Comparison of ENCODE assay signal across 9 cellular contexts in the genomic region with DNA sequence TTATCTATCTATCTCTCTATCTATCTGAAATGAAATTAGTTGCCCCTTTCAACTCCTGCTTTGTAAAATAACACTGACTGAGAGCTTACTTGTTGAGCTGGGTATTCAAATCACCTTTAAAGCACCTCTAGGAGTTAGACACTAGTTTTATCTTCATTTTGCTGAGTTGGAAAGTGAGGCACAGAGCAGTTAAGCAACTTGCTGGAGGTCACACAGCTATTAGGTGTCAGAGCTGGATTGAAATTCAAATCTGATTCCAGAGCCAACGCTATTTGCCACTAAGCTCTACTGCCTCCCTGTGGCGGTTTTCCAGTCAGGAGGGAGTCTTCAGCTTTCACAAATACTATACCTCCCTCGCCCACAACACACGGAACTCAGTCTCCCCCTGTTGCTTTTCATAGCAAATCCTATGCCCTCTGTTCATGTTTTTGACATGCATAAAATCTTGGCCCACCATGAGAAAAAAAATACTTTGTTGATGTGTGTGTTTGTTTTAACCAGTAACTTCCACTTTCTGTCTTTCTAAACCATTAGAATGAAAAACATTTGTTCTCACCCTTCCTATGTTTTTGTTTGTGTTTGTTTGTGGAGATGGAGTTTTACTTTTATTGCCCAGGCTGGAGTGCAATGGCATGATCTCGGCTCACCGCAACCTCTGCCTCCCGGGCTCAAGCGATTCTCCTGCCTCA.
DNase-seq lines count a peak whose midpoint lies in the region; ATAC-seq and TF ChIP-seq lines count a peak whose summit lies in the region.
"Had no signal": no experiment of that assay in that cellular context is flagged by ENCODE, and none has a peak within 500 bp of the region (broad histone marks: within the 10 kb centered on the region; RNA-seq: fewer than 3 reads in every experiment).

No MANE protein-coding gene starts in this region.

- H2AFZ ChIP-seq in KMS-11 (ENCODE audit: low read depth): no peak overlapping the region

- H3K4me3 ChIP-seq in Caco-2 (ENCODE audit: low read depth, low read length) (no peak overlapping the region), KMS-11 (IDR thresholded peaks at IDR 0.05; ENCODE audit: insufficient read depth, low read depth, low read length) (no peak overlapping the region)

- H3K4me1 Mint-ChIP-seq in Caco-2 (ENCODE audit: low read depth, unreplicated experiment): no peaks in the 10 kb centered on the region
- peaks cover 7% of the 10 kb centered on the region for H3K4me1 Mint-ChIP-seq in activated B cell treated with CpG ODN at 0.5 μM for 24 hours
- peaks cover 15% of the 10 kb centered on the region for H3K4me1 Mint-ChIP-seq in neural crest cell

- intact Hi-C loops in Caco-2 (cut with micrococcal nuclease; ENCODE audit: unreplicated experiment) (no loop called here), activated B cell treated with CpG ODN at 0.5 μM for 24 hours (cut with micrococcal nuclease) (loop anchor here (2.0 kb wide), 1 partner anchor 316 kb away; no protein-coding TSS in a partner anchor)

- H3K4me2 ChIP-seq in KMS-11: no peak overlapping the region

- CTCF ChIA-PET in Caco-2 (lab: Charles Lee): interaction anchor here (0.7 kb wide), 2 partner anchors 40 to 162 kb away, joined by 4 to 5 read pairs; no protein-coding TSS in a partner anchor
- CTCF ChIA-PET in activated B cell treated with CpG ODN at 0.5 μM for 24 hours (lab: Charles Lee): interaction anchor here (0.7 to 1.9 kb wide), 4 partner anchors 11 to 325 kb away, joined by 3 to 9 read pairs (median 4); no protein-coding TSS in a partner anchor

- no peaks in the 10 kb centered on the region for H4K20me1 ChIP-seq in KMS-11 (ENCODE audit: insufficient read depth)

- POLR2A ChIA-PET in Caco-2 (lab: Charles Lee) (no interaction called here), activated B cell treated with CpG ODN at 0.5 μM for 24 hours (lab: Charles Lee) (interaction anchor here (0.6 to 0.7 kb wide), 3 partner anchors 9 to 1517 kb away, joined by 4 to 8 read pairs (median 5); no protein-coding TSS in a partner anchor)

- H3K9me3 Mint-ChIP-seq in Caco-2 (ENCODE audit: unreplicated experiment) (no peaks in the 10 kb centered on the region), activated B cell treated with CpG ODN at 0.5 μM for 24 hours (no peaks in the 10 kb centered on the region), neural crest cell (no peaks in the 10 kb centered on the region)
- H3K9me3 Mint-ChIP-seq: natural killer cell treated with Interleukin-12 subunit alpha and Interleukin-12 subunit beta and Interleukin-15 and Interleukin-18, amount 100 ng/mL, for 72 hours had no signal

- H3K9me3 ChIP-seq in Caco-2: no peaks in the 10 kb centered on the region

- no peaks in the 10 kb centered on the region for H3K4me1 ChIP-seq in Caco-2
- H3K4me1 ChIP-seq in KMS-11 (ENCODE audit: low read depth, poor library complexity, severe bottlenecking): no peaks in the 10 kb centered on the region

- H3K79me2 ChIP-seq in KMS-11 (ENCODE audit: insufficient read depth, low read depth): no peaks in the 10 kb centered on the region

- H3K9ac ChIP-seq in KMS-11: no peak overlapping the region

- no TSS peak for BruUV-seq in Caco-2 (replicated peaks; lab: Mats Ljungman, UMichigan)

- DNase-seq in Caco-2: peak; percentile 42 to 46
- no peak for DNase-seq in activated B cell treated with CpG ODN at 0.5 μM for 24 hours
- peak; percentile 65 to 78 for DNase-seq in dermis microvascular lymphatic vessel endothelial cell (ENCODE audit: low read depth in 2 of 2)
- peak; percentile 14 for DNase-seq in neural crest cell (ENCODE audit: low read depth, low spot score)
- no peak for DNase-seq in cerebellar nuclear complex (lab: John Stamatoyannopoulos, UW)

- H3K4me3 Mint-ChIP-seq in Caco-2 (ENCODE audit: unreplicated experiment) (no peak overlapping the region), activated B cell treated with CpG ODN at 0.5 μM for 24 hours (no peak overlapping the region), neural crest cell (no peak overlapping the region)
- H3K4me3 Mint-ChIP-seq: natural killer cell treated with Interleukin-12 subunit alpha and Interleukin-12 subunit beta and Interleukin-15 and Interleukin-18, amount 100 ng/mL, for 72 hours had no signal

- H3K36me3 ChIP-seq in Caco-2 (ENCODE audit: control insufficient read depth, insufficient read depth, low read length) (no peaks in the 10 kb centered on the region), KMS-11 (ENCODE audit: insufficient read depth) (no peaks in the 10 kb centered on the region)

- ATAC-seq in activated B cell treated with CpG ODN at 0.5 μM for 24 hours (ENCODE audit: low read depth): peak; percentile 52
- no peak for ATAC-seq in HG02884 (IDR thresholded peaks at IDR 0.05; ENCODE audit: unreplicated experiment)
- ATAC-seq in HG03442 (IDR thresholded peaks at IDR 0.05; ENCODE audit: unreplicated experiment): no peak

- H3K27ac ChIP-seq in KMS-11: no peak overlapping the region

- peak in 1 of 2 experiments; percentile 35 for TF ChIP-seq CTCF in Caco-2 (IDR thresholded peaks at IDR 0.05; ENCODE audit: insufficient read depth in 1 of 2, low read depth in 1 of 2, low read length in 1 of 2, severe bottlenecking in 1 of 2, unreplicated experiment in 1 of 2)
- peak; percentile 48 for TF ChIP-seq CTCF in KMS-11 (conservative IDR thresholded peaks at IDR 0.05; ENCODE audit: low read depth, low read length)
- no peak for TF ChIP-seq CTCF in activated B cell treated with CpG ODN at 0.5 μM for 24 hours (IDR thresholded peaks at IDR 0.05)
- TF ChIP-seq CTCF in neural crest cell (conservative IDR thresholded peaks at IDR 0.05): peak; percentile 58

- no peaks in the 10 kb centered on the region for H3K27me3 Mint-ChIP-seq in Caco-2 (ENCODE audit: insufficient read depth, unreplicated experiment)
- no peaks in the 10 kb centered on the region for H3K27me3 Mint-ChIP-seq in activated B cell treated with CpG ODN at 0.5 μM for 24 hours
- H3K27me3 Mint-ChIP-seq in neural crest cell (ENCODE audit: low read depth): no peaks in the 10 kb centered on the region
- H3K27me3 Mint-ChIP-seq: natural killer cell treated with Interleukin-12 subunit alpha and Interleukin-12 subunit beta and Interleukin-15 and Interleukin-18, amount 100 ng/mL, for 72 hours had no signal

- H3K27me3 ChIP-seq in Caco-2 (replicated peaks; ENCODE audit: control insufficient read depth, insufficient read depth, low read length) (no peaks in the 10 kb centered on the region), KMS-11 (ENCODE audit: insufficient read depth, low read depth) (no peaks in the 10 kb centered on the region)

- H3K27ac Mint-ChIP-seq in Caco-2 (ENCODE audit: unreplicated experiment): no peak overlapping the region
- H3K27ac Mint-ChIP-seq in activated B cell treated with CpG ODN at 0.5 μM for 24 hours: no peak overlapping the region
- no peak overlapping the region for H3K27ac Mint-ChIP-seq in neural crest cell (ENCODE audit: unreplicated experiment)
- H3K27ac Mint-ChIP-seq: natural killer cell treated with Interleukin-12 subunit alpha and Interleukin-12 subunit beta and Interleukin-15 and Interleukin-18, amount 100 ng/mL, for 72 hours had no signal

- no peaks in the 10 kb centered on the region for H3K36me3 Mint-ChIP-seq in Caco-2 (ENCODE audit: insufficient read depth, unreplicated experiment)
- no peaks in the 10 kb centered on the region for H3K36me3 Mint-ChIP-seq in activated B cell treated with CpG ODN at 0.5 μM for 24 hours (ENCODE audit: low read depth)
- H3K36me3 Mint-ChIP-seq in neural crest cell (ENCODE audit: low read depth): no peaks in the 10 kb centered on the region
- H3K36me3 Mint-ChIP-seq: natural killer cell treated with Interleukin-12 subunit alpha and Interleukin-12 subunit beta and Interleukin-15 and Interleukin-18, amount 100 ng/mL, for 72 hours had no signal

Comparison
In these comparisons a context has a peak if more than half of its experiments do, and no peak if none do; other contexts are left out.
1. DNase-seq: peak in Caco-2 (2 of 2), dermis microvascular lymphatic vessel endothelial cell (2 of 2) and neural crest cell (single experiment); none in activated B cell treated with CpG ODN at 0.5 μM for 24 hours (single experiment) and cerebellar nuclear complex (0 of 2).